15 cellular contexts compared by ENCODE assay signal in genomic region chr17:63258785-63259184, GRCh38.
DNase-seq lines count a peak whose midpoint lies in the region; ATAC-seq and TF ChIP-seq lines count a peak whose summit lies in the region.
"Had no signal": no experiment of that assay in that cellular context is flagged by ENCODE, and none has a peak within 500 bp of the region (broad histone marks: within the 10 kb centered on the region; RNA-seq: fewer than 3 reads in every experiment).

No MANE protein-coding gene starts in this region.

- no peaks in the 10 kb centered on the region for H3K4me1 ChIP-seq in left lung
- H3K4me1 ChIP-seq in upper lobe of right lung, result no peaks in the 10 kb centered on the region

- H3K9me3 ChIP-seq in left lung (peaks cover 0 to 3% of the 10 kb centered on the region in 2 donors), upper lobe of right lung (no peaks in the 10 kb centered on the region)

- intact Hi-C loops in left lung (cut with DNase I) (no loop called here), upper lobe of right lung (cut with DNase I) (no loop called here)

- ATAC-seq in left lung, result peak; percentile 98
- peak; percentile 97 for ATAC-seq in upper lobe of right lung
- no peak for ATAC-seq in GM18519 (IDR thresholded peaks at IDR 0.05; ENCODE audit: low FRiP score, unreplicated experiment)
- ATAC-seq: GM12878, GM23338 had no signal

- H3K4me3 ChIP-seq in left lung (no peak overlapping the region), upper lobe of right lung (no peak overlapping the region)
- H3K4me3 ChIP-seq: BLaER1 treated with 17β-estradiol and CSF1 and Interleukin-3, amounts not matched to agents 10 nM and 100 nM; GM12878; GM23338 had no signal

- H3K27me3 ChIP-seq in left lung, result no peaks in the 10 kb centered on the region
- no peaks in the 10 kb centered on the region for H3K27me3 ChIP-seq in upper lobe of right lung
- H3K27me3 ChIP-seq: BLaER1 treated with 17β-estradiol and CSF1 and Interleukin-3, amounts not matched to agents 10 nM and 100 nM had no signal

- H3K27ac ChIP-seq in left lung (no peak overlapping the region), upper lobe of right lung (no peak overlapping the region)
- H3K27ac ChIP-seq: BLaER1 treated with 17β-estradiol and CSF1 and Interleukin-3, amounts not matched to agents 10 nM and 100 nM had no signal

- H3K36me3 ChIP-seq in left lung (no peaks in the 10 kb centered on the region), upper lobe of right lung (no peaks in the 10 kb centered on the region)
- H3K36me3 ChIP-seq: BLaER1 treated with 17β-estradiol and CSF1 and Interleukin-3, amounts not matched to agents 10 nM and 100 nM had no signal

- no peak for TF ChIP-seq CTCF in left lung (IDR thresholded peaks at IDR 0.05)
- no peak for TF ChIP-seq CTCF in upper lobe of right lung (IDR thresholded peaks at IDR 0.05)

- peak; percentile 24 for DNase-seq in NCI-H1092 treated with DMSO at 0.1 percent for 48 hours (lab: John Stamatoyannopoulos, UW)
- DNase-seq in NCI-H1092 (lab: John Stamatoyannopoulos, UW), result no peak
- peak; percentile 90 for DNase-seq in NCI-H2029 treated with DMSO at 0.1 percent for 48 hours (lab: John Stamatoyannopoulos, UW)
- DNase-seq in left lung, result peak in 1 of 2 donors; percentile 55
- peak; percentile 75 for DNase-seq in upper lobe of right lung
- no peak for DNase-seq in HT-29 (ENCODE audit: low spot score)
- DNase-seq: 8988T; ACHN; CD4-positive, CD25-positive, alpha-beta regulatory T cell; DMS79; H7 had no signal

Comparison
In these comparisons a context has a peak if more than half of its experiments do, and no peak if none do; other contexts are left out.
1. DNase-seq: peak in NCI-H1092 treated with DMSO at 0.1 percent for 48 hours (single experiment), NCI-H2029 treated with DMSO at 0.1 percent for 48 hours (single experiment) and upper lobe of right lung (single experiment); none in NCI-H1092 (single experiment) and HT-29 (single experiment).